9 cellular contexts compared by ENCODE assay signal in genomic region chr11:78039391-78039918, GRCh38. TPM values are rescaled to one million over a fixed set of nuclear protein-coding genes. Genes with fewer than 3 reads are reported as not detected.
DNase-seq lines count a peak whose midpoint lies in the region; ATAC-seq and TF ChIP-seq lines count a peak whose summit lies in the region.
"Had no signal": no experiment of that assay in that cellular context is flagged by ENCODE, and none has a peak within 500 bp of the region (broad histone marks: within the 10 kb centered on the region; RNA-seq: fewer than 3 reads in every experiment).

No MANE protein-coding gene starts in this region.

- no peaks in the 10 kb centered on the region for H3K36me3 Mint-ChIP-seq in activated CD8-positive, alpha-beta T cell treated with anti-CD3 and anti-CD28 coated beads for 36 hours (ENCODE audit: low read depth)

- H3K4me1 Mint-ChIP-seq in activated CD8-positive, alpha-beta T cell treated with anti-CD3 and anti-CD28 coated beads for 36 hours (ENCODE audit: low read depth), result peaks cover 19% of the 10 kb centered on the region

- H3K4me3 Mint-ChIP-seq in activated CD8-positive, alpha-beta T cell treated with anti-CD3 and anti-CD28 coated beads for 36 hours, result peak overlapping the region; percentile 39

- no peaks in the 10 kb centered on the region for H3K9me3 Mint-ChIP-seq in activated CD8-positive, alpha-beta T cell treated with anti-CD3 and anti-CD28 coated beads for 36 hours

- no peak for TF ChIP-seq POLR2A in heart left ventricle (IDR thresholded peaks at IDR 0.05)
- TF ChIP-seq POLR2A in right lobe of liver (IDR thresholded peaks at IDR 0.05), result no peak

- H3K9me3 ChIP-seq in heart left ventricle (no peaks in the 10 kb centered on the region), right atrium auricular region (no peaks in the 10 kb centered on the region), right lobe of liver (no peaks in the 10 kb centered on the region), upper lobe of right lung (no peaks in the 10 kb centered on the region)
- H3K9me3 ChIP-seq in effector memory CD4-positive, alpha-beta T cell (ENCODE audit: control insufficient read depth, low read length), result no peaks in the 10 kb centered on the region
- H3K9me3 ChIP-seq: MG63 had no signal

- POLR2A ChIA-PET in activated CD8-positive, alpha-beta T cell treated with anti-CD3 and anti-CD28 coated beads for 36 hours (lab: Charles Lee), result interaction anchor here (0.6 to 1.5 kb wide), 3 partner anchors 45 to 118 kb away, joined by 3 to 5 read pairs (median 3); partner anchors contain the start of gene INTS4

- ATAC-seq in heart left ventricle (no peak), right lobe of liver (no peak), upper lobe of right lung (no peak)
- peak; percentile 71 for ATAC-seq in activated CD8-positive, alpha-beta T cell treated with anti-CD3 and anti-CD28 coated beads for 36 hours

- H3K36me3 ChIP-seq in heart left ventricle, result no peaks in the 10 kb centered on the region
- no peaks in the 10 kb centered on the region for H3K36me3 ChIP-seq in right atrium auricular region
- H3K36me3 ChIP-seq in right lobe of liver, result no peaks in the 10 kb centered on the region
- H3K36me3 ChIP-seq in upper lobe of right lung, result no peaks in the 10 kb centered on the region
- no peaks in the 10 kb centered on the region for H3K36me3 ChIP-seq in effector memory CD4-positive, alpha-beta T cell (ENCODE audit: control insufficient read depth, insufficient read depth, low read length)
- H3K36me3 ChIP-seq: MG63 had no signal

- H3K4me3 ChIP-seq in heart left ventricle (peak overlapping the region in 2 of 12 donors; percentile 21 to 38), right atrium auricular region (no peak overlapping the region), right lobe of liver (no peak overlapping the region), upper lobe of right lung (no peak overlapping the region)
- no peak overlapping the region for H3K4me3 ChIP-seq in effector memory CD4-positive, alpha-beta T cell (ENCODE audit: insufficient read depth, low read depth, low read length, poor library complexity, severe bottlenecking)

- WGBS in heart left ventricle, 4 donors, result 86 to 94% (median 89%) methylated on average over 4 of the region's 4 CpGs
- 88% methylated on average over 4 of the region's 4 CpGs for WGBS in right lobe of liver (ENCODE audit: insufficient coverage, low coverage, low lambda C conversion rate, missing lambda C conversion rate)

- H3K4me1 ChIP-seq in heart left ventricle, result peaks cover 0 to 20% (median 10%) of the 10 kb centered on the region in 12 donors
- peaks cover 0 to 14% of the 10 kb centered on the region in 2 donors for H3K4me1 ChIP-seq in right atrium auricular region
- H3K4me1 ChIP-seq in right lobe of liver, result peaks cover 0 to 42% (median 17%) of the 10 kb centered on the region in 4 donors
- H3K4me1 ChIP-seq in upper lobe of right lung, result peaks cover 17% of the 10 kb centered on the region
- no peaks in the 10 kb centered on the region for H3K4me1 ChIP-seq in effector memory CD4-positive, alpha-beta T cell (ENCODE audit: control insufficient read depth, insufficient read depth, low read length, poor library complexity, severe bottlenecking)

- no peaks in the 10 kb centered on the region for H3K27me3 ChIP-seq in heart left ventricle
- no peaks in the 10 kb centered on the region for H3K27me3 ChIP-seq in right atrium auricular region
- no peaks in the 10 kb centered on the region for H3K27me3 ChIP-seq in right lobe of liver
- no peaks in the 10 kb centered on the region for H3K27me3 ChIP-seq in upper lobe of right lung
- H3K27me3 ChIP-seq in effector memory CD4-positive, alpha-beta T cell (replicated peaks; ENCODE audit: control insufficient read depth, insufficient read depth, low read length, poor library complexity, severe bottlenecking), result no peaks in the 10 kb centered on the region
- H3K27me3 ChIP-seq: MG63 had no signal

- H3K27ac ChIP-seq in heart left ventricle (peak overlapping the region in 10 of 12 donors; percentile 31 to 87 (median 64)), right atrium auricular region (peak overlapping the region in 1 of 2 donors; percentile 55), right lobe of liver (peak overlapping the region; percentile 29 to 74 (median 33)), upper lobe of right lung (peak overlapping the region; percentile 74)
- H3K27ac ChIP-seq in effector memory CD4-positive, alpha-beta T cell (ENCODE audit: insufficient read depth, low read length, poor library complexity, severe bottlenecking), result no peak overlapping the region

- intact Hi-C loops in heart left ventricle (cut with DNase I), result no loop called here
- intact Hi-C loops in activated CD8-positive, alpha-beta T cell treated with anti-CD3 and anti-CD28 coated beads for 36 hours (cut with micrococcal nuclease), result no loop called here
- intact Hi-C loops in right lobe of liver (cut with DNase I), result no loop called here
- intact Hi-C loops in upper lobe of right lung (cut with DNase I), result no loop called here

- DNase-seq in heart left ventricle, result no peak
- DNase-seq in right atrium auricular region (ENCODE audit: low spot score), result no peak
- peak; percentile 14 for DNase-seq in activated CD8-positive, alpha-beta T cell treated with anti-CD3 and anti-CD28 coated beads for 36 hours
- no peak for DNase-seq in right lobe of liver
- DNase-seq in upper lobe of right lung, result no peak
- DNase-seq in GM19238 (ENCODE audit: insufficient read length, low spot score), result no peak
- DNase-seq in cerebellar nuclear complex (lab: John Stamatoyannopoulos, UW), result no peak
- no peak for DNase-seq in effector memory CD4-positive, alpha-beta T cell

- CTCF ChIA-PET in activated CD8-positive, alpha-beta T cell treated with anti-CD3 and anti-CD28 coated beads for 36 hours (lab: Charles Lee), result interaction anchor here (2.5 to 3.1 kb wide), 2 partner anchors 40 to 45 kb away, joined by 8 to 10 read pairs; partner anchors contain the start of gene INTS4

- H3K27ac Mint-ChIP-seq in activated CD8-positive, alpha-beta T cell treated with anti-CD3 and anti-CD28 coated beads for 36 hours, result peak overlapping the region; percentile 93

- TF ChIP-seq CTCF in heart left ventricle (IDR thresholded peaks at IDR 0.05) (no peak), right atrium auricular region (IDR thresholded peaks at IDR 0.05) (no peak), right lobe of liver (IDR thresholded peaks at IDR 0.05) (no peak), upper lobe of right lung (IDR thresholded peaks at IDR 0.05) (no peak)
- no peak for TF ChIP-seq CTCF in activated CD8-positive, alpha-beta T cell treated with anti-CD3 and anti-CD28 coated beads for 36 hours (IDR thresholded peaks at IDR 0.05)

- no peaks in the 10 kb centered on the region for H3K27me3 Mint-ChIP-seq in activated CD8-positive, alpha-beta T cell treated with anti-CD3 and anti-CD28 coated beads for 36 hours

RNA-seq across cellular contexts. Expression of gene KCTD14, which starts 16.4 kb away (rescaled TPM):
- total RNA-seq in heart left ventricle (1 to 10 TPM in 2 of 9 donors, under 1 TPM in 2, not detected in 5; 0.15 to 1.7 (median 0.80) TPM), right atrium auricular region (1 to 10 TPM in 1 of 2 donors, under 1 TPM in 1; 0.59 to 3.6 TPM), right lobe of liver (10 to 100 TPM in 1 of 6 experiments, 1 to 10 TPM in 5; 4.8 to 12.1 (median 6.3) TPM), upper lobe of right lung (13.6 TPM)
- under 1 TPM; 0.23 to 0.46 TPM for polyA plus RNA-seq in heart left ventricle
- under 1 TPM in 1 of 2 experiments, not detected in 1; 0.16 TPM for total RNA-seq in activated CD8-positive, alpha-beta T cell treated with anti-CD3 and anti-CD28 coated beads for 36 hours

RNA-seq across cellular contexts. Expression of gene THRSP, which starts 24.2 kb away (rescaled TPM):
- total RNA-seq in heart left ventricle, result 10 to 100 TPM in 1 of 9 donors, 1 to 10 TPM in 2, under 1 TPM in 3, not detected in 3; 0.33 to 51.0 (median 1.1) TPM
- 1 to 10 TPM; 9.0 to 9.5 TPM for polyA plus RNA-seq in heart left ventricle
- 1 to 10 TPM in 1 of 2 donors, not detected in 1; 1.9 TPM for total RNA-seq in right atrium auricular region
- not detected for total RNA-seq in activated CD8-positive, alpha-beta T cell treated with anti-CD3 and anti-CD28 coated beads for 36 hours
- 10 to 100 TPM in 4 of 6 experiments, 1 to 10 TPM in 2; 3.0 to 92.0 (median 40.1) TPM for total RNA-seq in right lobe of liver
- total RNA-seq in upper lobe of right lung, result not detected

RNA-seq across cellular contexts. Expression of gene NDUFC2, which starts 40.2 kb away (rescaled TPM):
- 100 to 1,000 TPM; 164 to 330 (median 258) TPM for total RNA-seq in heart left ventricle
- 100 to 1,000 TPM; 165 to 351 TPM for polyA plus RNA-seq in heart left ventricle
- 100 to 1,000 TPM; 154 to 163 TPM for total RNA-seq in right atrium auricular region
- 100 to 1,000 TPM; 169 to 179 TPM for total RNA-seq in activated CD8-positive, alpha-beta T cell treated with anti-CD3 and anti-CD28 coated beads for 36 hours
- 100 to 1,000 TPM; 105 to 265 (median 183) TPM for total RNA-seq in right lobe of liver
- 140 TPM for total RNA-seq in upper lobe of right lung

RNA-seq across cellular contexts. Expression of gene INTS4, which starts 45.0 kb away (rescaled TPM):
- total RNA-seq in heart left ventricle (10 to 100 TPM; 11.6 to 23.9 (median 15.6) TPM), right atrium auricular region (10 to 100 TPM in 1 of 2 donors, 1 to 10 TPM in 1; 9.9 to 12.3 TPM), right lobe of liver (10 to 100 TPM in 5 of 6 experiments, 1 to 10 TPM in 1; 8.3 to 19.0 (median 14.7) TPM), upper lobe of right lung (35.9 TPM)
- polyA plus RNA-seq in heart left ventricle, result 10 to 100 TPM in 1 of 2 donors, 1 to 10 TPM in 1; 9.5 to 11.8 TPM
- total RNA-seq in activated CD8-positive, alpha-beta T cell treated with anti-CD3 and anti-CD28 coated beads for 36 hours, result 10 to 100 TPM; 44.4 to 45.8 TPM
